In genomic region chr2:212940816-212941215, GRCh38 we compare ENCODE assay signal across 10 cellular contexts.
DNase-seq lines count a peak whose midpoint lies in the region; ATAC-seq and TF ChIP-seq lines count a peak whose summit lies in the region.
"Had no signal": no experiment of that assay in that cellular context is flagged by ENCODE, and none has a peak within 500 bp of the region (broad histone marks: within the 10 kb centered on the region; RNA-seq: fewer than 3 reads in every experiment).

No MANE protein-coding gene starts in this region.

- H3K9me2 ChIP-seq in SK-N-SH, result no peaks in the 10 kb centered on the region

- no peak for ATAC-seq in HG03039 (IDR thresholded peaks at IDR 0.05; ENCODE audit: unreplicated experiment)

- CTCF ChIA-PET in AG04450 (lab: Charles Lee) (interaction anchor here (1.0 kb wide), 1 partner anchor 28 kb away, joined by 3 read pairs; no protein-coding TSS in a partner anchor), SK-N-SH (lab: Yijun Ruan, JAX) (interaction anchor here (1.4 to 1.7 kb wide), 2 partner anchors 10 to 30 kb away, joined by 3 to 4 read pairs; no protein-coding TSS in a partner anchor)

- intact Hi-C loops in uterus (cut with DNase I; ENCODE audit: low total_unique reads), result no loop called here

- no peak for TF ChIP-seq EP300 in SK-N-SH (IDR thresholded peaks at IDR 0.05; ENCODE audit: borderline replicate concordance in 1 of 2, low read depth in 1 of 2, low read length in 1 of 2)

- no peaks in the 10 kb centered on the region for H3F3A ChIP-seq in SK-N-SH (replicated peaks; ENCODE audit: insufficient read depth)

- H3K4me3 ChIP-seq in AG04450 (ENCODE audit: low read depth, low read length) (no peak overlapping the region), SK-N-SH (ENCODE audit: low read depth in 2 of 2, low read length in 1 of 2) (no peak overlapping the region), uterus (no peak overlapping the region)

- H3K9me3 ChIP-seq in AG04450 (ENCODE audit: control insufficient read depth, insufficient read depth, low read length) (no peaks in the 10 kb centered on the region), SK-N-SH (no peaks in the 10 kb centered on the region), uterus (no peaks in the 10 kb centered on the region)

- H3K4me2 ChIP-seq in SK-N-SH, result no peak overlapping the region

- H3K27ac ChIP-seq in AG04450 (ENCODE audit: low read depth, low read length) (no peak overlapping the region), SK-N-SH (ENCODE audit: low read depth in 2 of 2, low read length in 1 of 2) (peak overlapping the region in 1 of 2 experiments; percentile 4; a peak in 1 of 4 replicates), uterus (no peak overlapping the region)
- H3K27ac ChIP-seq: C4-2B had no signal

- TF ChIP-seq CTCF in AG04450 (IDR thresholded peaks at IDR 0.05; ENCODE audit: low read depth, low read length) (no peak), SK-N-SH (IDR thresholded peaks at IDR 0.05) (no peak), uterus (IDR thresholded peaks at IDR 0.05) (no peak)

- POLR2A ChIA-PET in AG04450 (lab: Yijun Ruan, JAX), result no interaction called here
- POLR2A ChIA-PET in SK-N-SH (lab: Yijun Ruan, JAX), result no interaction called here

- no peak overlapping the region for H3K9ac ChIP-seq in SK-N-SH

- H3K27me3 ChIP-seq in AG04450 (ENCODE audit: control insufficient read depth, insufficient read depth, low read length), result no peaks in the 10 kb centered on the region
- no peaks in the 10 kb centered on the region for H3K27me3 ChIP-seq in SK-N-SH (ENCODE audit: insufficient read depth)
- H3K27me3 ChIP-seq in uterus, result no peaks in the 10 kb centered on the region

- TF ChIP-seq RAD21 in SK-N-SH (IDR thresholded peaks at IDR 0.05; ENCODE audit: low read length), result no peak

- H2AFZ ChIP-seq in SK-N-SH (ENCODE audit: low read depth), result no peak overlapping the region

- H3K36me3 ChIP-seq in SK-N-SH (replicated peaks in 1 of 2; ENCODE audit: control insufficient read depth in 1 of 2, insufficient read depth in 2 of 2, low read length in 1 of 2), result no peaks in the 10 kb centered on the region
- H3K36me3 ChIP-seq in uterus, result no peaks in the 10 kb centered on the region

- 80% methylated on average over 2 of the region's 2 CpGs for WGBS in SK-N-SH (ENCODE audit: low lambda C conversion rate)

- H3K79me2 ChIP-seq in SK-N-SH (ENCODE audit: insufficient read depth), result no peaks in the 10 kb centered on the region

- H3K4me1 ChIP-seq in SK-N-SH (ENCODE audit: control insufficient read depth in 1 of 2, insufficient read depth in 2 of 2, low read depth in 1 of 2, low read length in 1 of 2) (peaks cover 0 to 16% of the 10 kb centered on the region in 2 experiments; a peak in 2 of 4 replicates), uterus (no peaks in the 10 kb centered on the region)

- DNase-seq in AG04450 (ENCODE audit: low read depth, low spot score) (peak; percentile 8), NCI-H1092 (lab: John Stamatoyannopoulos, UW) (peak; percentile 83), SK-N-SH (no peak), iPS-NIHi7 (ENCODE audit: extremely low spot score) (peak; percentile 71), uterus (no peak), COLO829 (ENCODE audit: low spot score) (no peak), erythroblast (lab: John Stamatoyannopoulos, UW) (no peak)
- DNase-seq: SW 1271 had no signal

- H4K20me1 ChIP-seq in SK-N-SH (ENCODE audit: insufficient read depth), result no peaks in the 10 kb centered on the region

- TF ChIP-seq POLR2A in uterus (IDR thresholded peaks at IDR 0.05), result no peak
- TF ChIP-seq POLR2A in erythroblast (IDR thresholded peaks at IDR 0.05; ENCODE audit: low read length), result no peak

TF ChIP-seq in SK-N-SH, 30 proteins besides CTCF, POLR2A, EP300 and RAD21:
- TF ChIP-seq GATA2 (CRISPR knock-in tag; IDR thresholded peaks at IDR 0.05) (no peak), NFIC (IDR thresholded peaks at IDR 0.05; ENCODE audit: borderline replicate concordance) (peak; percentile 11; the same call in 1 of the 2 replicates), SIN3A (IDR thresholded peaks at IDR 0.05; ENCODE audit: borderline replicate concordance, low read depth, low read length) (no peak), FOSL2 (IDR thresholded peaks at IDR 0.05; ENCODE audit: borderline replicate concordance, low read depth) (no peak), REST (IDR thresholded peaks at IDR 0.05; ENCODE audit: low read depth, low read length) (no peak), MEF2A (IDR thresholded peaks at IDR 0.05; ENCODE audit: borderline replicate concordance, low read depth) (no peak)
- TF ChIP-seq, protein P1, sequence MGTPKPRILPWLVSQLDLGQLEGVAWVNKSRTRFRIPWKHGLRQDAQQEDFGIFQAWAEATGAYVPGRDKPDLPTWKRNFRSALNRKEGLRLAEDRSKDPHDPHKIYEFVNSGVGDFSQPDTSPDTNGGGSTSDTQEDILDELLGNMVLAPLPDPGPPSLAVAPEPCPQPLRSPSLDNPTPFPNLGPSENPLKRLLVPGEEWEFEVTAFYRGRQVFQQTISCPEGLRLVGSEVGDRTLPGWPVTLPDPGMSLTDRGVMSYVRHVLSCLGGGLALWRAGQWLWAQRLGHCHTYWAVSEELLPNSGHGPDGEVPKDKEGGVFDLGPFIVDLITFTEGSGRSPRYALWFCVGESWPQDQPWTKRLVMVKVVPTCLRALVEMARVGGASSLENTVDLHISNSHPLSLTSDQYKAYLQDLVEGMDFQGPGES (IDR thresholded peaks at IDR 0.05; ENCODE audit: low read depth, low read length), result no peak

Comparison
In these comparisons a context has a peak if more than half of its experiments do, and no peak if none do; other contexts are left out.
1. DNase-seq: peak in AG04450 (single experiment), NCI-H1092 (single experiment) and iPS-NIHi7 (single experiment); none in SK-N-SH (single experiment), uterus (0 of 2), COLO829 (single experiment) and erythroblast (0 of 2).